In the genomic region with DNA sequence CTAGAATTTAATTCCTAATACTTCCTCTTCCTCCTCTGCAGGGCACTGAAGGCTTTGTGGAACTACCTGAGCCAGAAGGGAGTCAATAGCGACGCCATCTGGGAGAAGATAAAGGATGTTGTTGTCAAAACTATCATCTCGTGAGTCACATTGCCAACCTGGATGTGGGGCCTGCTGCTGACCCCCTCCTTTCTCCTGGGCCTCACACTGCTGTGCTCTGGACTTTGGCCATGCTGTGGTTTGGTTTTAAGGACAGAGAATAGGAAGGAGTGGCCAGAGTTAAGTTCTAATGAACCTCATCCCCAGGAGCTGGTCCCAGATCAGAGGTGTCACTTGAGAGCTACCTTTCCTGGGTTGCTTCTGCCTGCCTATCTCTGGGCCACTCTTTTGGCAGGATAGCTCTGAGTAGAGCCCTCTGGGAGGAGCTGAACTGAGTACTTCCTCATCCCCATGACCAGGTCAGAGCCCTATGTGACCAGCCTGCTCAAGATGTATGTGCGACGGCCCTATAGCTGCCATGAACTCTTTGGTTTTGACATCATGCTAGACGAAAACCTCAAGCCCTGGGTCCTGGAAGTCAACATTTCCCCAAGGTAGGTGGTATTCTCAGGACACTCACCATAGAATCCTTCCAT, we compare ENCODE assay signal across 19 cellular contexts.
"Had no signal": no experiment of that assay in that cellular context is flagged by ENCODE, and none has a peak within 500 bp of the region (broad histone marks: within the 10 kb centered on the region; RNA-seq: fewer than 3 reads in every experiment).

No MANE protein-coding gene starts in this region.

- H3K9me3 Mint-ChIP-seq: natural killer cell, neural crest cell had no signal

- DNase-seq: effector CD8-positive, alpha-beta T cell; heart left ventricle; hypothalamus; kidney glomerular epithelial cell; mucosa of descending colon; natural killer cell; nucleus accumbens; ovary; right cardiac atrium; stimulated activated CD4-positive, alpha-beta T cell treated with anti-CD3 and anti-CD28 coated beads, Interleukin-2, amount 100 ng/mL, for 48 hours; stimulated activated naive CD8-positive, alpha-beta T cell treated with anti-CD3 and anti-CD28 coated beads, Interleukin-15, Interleukin-2, amounts not matched to agents 100 U/mL and 50 U/mL, for 24 hours; thyroid gland; upper lobe of left lung had no signal

- H3K9me3 ChIP-seq: heart left ventricle, mucosa of descending colon, ovary, suprapubic skin, thyroid gland, upper lobe of left lung, vagina had no signal

- H3K27ac Mint-ChIP-seq: natural killer cell had no signal

- H3K4me3 ChIP-seq: coronary artery, heart left ventricle, mucosa of descending colon, ovary, smooth muscle cell, suprapubic skin, thyroid gland, upper lobe of left lung, vagina had no signal

- H3K36me3 ChIP-seq: ovary had no signal

- H3K4me1 ChIP-seq: thyroid gland, vagina had no signal

- H3K4me3 Mint-ChIP-seq: natural killer cell, neural crest cell had no signal

- H3K27ac ChIP-seq: coronary artery, heart left ventricle, ovary, suprapubic skin, thyroid gland, upper lobe of left lung, vagina had no signal

- ATAC-seq: esophagus mucosa; heart left ventricle; mucosa of descending colon; natural killer cell; right cardiac atrium; stimulated activated naive CD8-positive, alpha-beta T cell treated with anti-CD3 and anti-CD28 coated beads, Interleukin-15, Interleukin-2, amounts not matched to agents 100 U/mL and 50 U/mL, for 24 hours had no signal

- H3K27me3 ChIP-seq: heart left ventricle, ovary, suprapubic skin, thyroid gland, upper lobe of left lung, vagina had no signal
